1 cellular context compared by ENCODE assay signal in genomic region chr4:155954939-155955338, GRCh38.
A peak's percentile ranks its signal among the peaks of the same experiment; 100 is the strongest.
TF ChIP-seq lines count a peak whose summit lies in the region.

No MANE protein-coding gene starts in this region.

TF ChIP-seq in HepG2, 621 proteins besides CTCF, POLR2A, EP300 and RAD21 (continued from another document):
- TF ChIP-seq PAXIP1 (CRISPR knock-in tag; conservative IDR thresholded peaks at IDR 0.05) (peak; percentile 79), HOMEZ (CRISPR knock-in tag; IDR thresholded peaks at IDR 0.05; ENCODE audit: low read depth) (peak; percentile 64; the same call in 1 of the 2 replicates), NCOR1 (IDR thresholded peaks at IDR 0.05; ENCODE audit: borderline replicate concordance, low read length) (peak; percentile 87; the same call in 1 of the 2 replicates), MAFK (conservative IDR thresholded peaks at IDR 0.05 in 1 of 2, IDR thresholded peaks at IDR 0.05 in 1 of 2; ENCODE audit: low read length in 2 of 2) (peak; percentile 36 to 58; a peak in 3 of 4 replicates), ASH2L (IDR thresholded peaks at IDR 0.05; ENCODE audit: insufficient read length, low read depth, low read length) (peak; percentile 37), FOXA3 (CRISPR knock-in tag; IDR thresholded peaks at IDR 0.05) (peak; percentile 71), SOX13 (IDR thresholded peaks at IDR 0.05) (no peak), SOX13 (CRISPR knock-in tag; conservative IDR thresholded peaks at IDR 0.05 in 1 of 2, IDR thresholded peaks at IDR 0.05 in 1 of 2) (peak in 1 of 2 experiments; percentile 29; a peak in 1 of 4 replicates), CC2D1A (CRISPR knock-in tag; IDR thresholded peaks at IDR 0.05) (no peak), HNF4G (IDR thresholded peaks at IDR 0.05; ENCODE audit: borderline replicate concordance, low read depth, low read length) (peak; percentile 46), HNF4G (CRISPR knock-in tag; IDR thresholded peaks at IDR 0.05; ENCODE audit: borderline replicate concordance, low read depth) (no peak), SMARCE1 (IDR thresholded peaks at IDR 0.05; ENCODE audit: borderline replicate concordance) (peak; percentile 83), GATAD2A (CRISPR knock-in tag; IDR thresholded peaks at IDR 0.05) (peak; percentile 61; the same call in 1 of the 2 replicates), FOXA1 (IDR thresholded peaks at IDR 0.05) (0 out of 2 replicates have a peak, but pooled peaks have one; percentile 14), FOXA1 (CRISPR knock-in tag; IDR thresholded peaks at IDR 0.05) (no peak), ZGPAT (CRISPR knock-in tag; IDR thresholded peaks at IDR 0.05) (peak; percentile 35; the same call in 1 of the 2 replicates), MTF1 (CRISPR knock-in tag; IDR thresholded peaks at IDR 0.05) (no peak), AHDC1 (CRISPR knock-in tag; IDR thresholded peaks at IDR 0.05; ENCODE audit: borderline replicate concordance) (peak; percentile 78; the same call in 1 of the 2 replicates), FOXP1 (IDR thresholded peaks at IDR 0.05) (no peak), FOXP1 (CRISPR knock-in tag; IDR thresholded peaks at IDR 0.05) (peak; percentile 59), MIXL1 (CRISPR knock-in tag; IDR thresholded peaks at IDR 0.05) (peak; percentile 46; the same call in 1 of the 2 replicates), FIP1L1 (IDR thresholded peaks at IDR 0.05; ENCODE audit: borderline replicate concordance, insufficient read depth, low read depth, low read length) (no peak), GABPB1 (CRISPR knock-in tag; IDR thresholded peaks at IDR 0.05) (no peak), ZNF605 (CRISPR knock-in tag; IDR thresholded peaks at IDR 0.05) (no peak), ELF3 (CRISPR knock-in tag; IDR thresholded peaks at IDR 0.05) (peak; percentile 37; the same call in 1 of the 2 replicates), RXRB (CRISPR knock-in tag; IDR thresholded peaks at IDR 0.05; ENCODE audit: borderline replicate concordance) (0 out of 2 replicates have a peak, but pooled peaks have one; percentile 26), MAFF (IDR thresholded peaks at IDR 0.05; ENCODE audit: low read depth, low read length) (peak; percentile 65), SOX5 (CRISPR knock-in tag; IDR thresholded peaks at IDR 0.05; ENCODE audit: borderline replicate concordance) (peak; percentile 70), ARID3A (IDR thresholded peaks at IDR 0.05; ENCODE audit: low read depth, low read length) (peak; percentile 60; the same call in 1 of the 2 replicates), CREB1 (IDR thresholded peaks at IDR 0.05) (no peak), CREB1 (CRISPR knock-in tag; IDR thresholded peaks at IDR 0.05) (peak; percentile 22; the same call in 1 of the 2 replicates), SAP130 (CRISPR knock-in tag; IDR thresholded peaks at IDR 0.05; ENCODE audit: low read depth) (peak; percentile 32; the same call in 1 of the 2 replicates), GABPA (IDR thresholded peaks at IDR 0.05; ENCODE audit: low read depth, low read length) (no peak), GABPA (CRISPR knock-in tag; IDR thresholded peaks at IDR 0.05; ENCODE audit: low read depth) (peak; percentile 43; the same call in 1 of the 2 replicates), HMG20A (CRISPR knock-in tag; IDR thresholded peaks at IDR 0.05; ENCODE audit: borderline replicate concordance) (peak; percentile 16; the same call in 1 of the 2 replicates), ZNF614 (CRISPR knock-in tag; IDR thresholded peaks at IDR 0.05; ENCODE audit: borderline replicate concordance) (0 out of 2 replicates have a peak, but pooled peaks have one; percentile 27), ZNF496 (CRISPR knock-in tag; IDR thresholded peaks at IDR 0.05; ENCODE audit: insufficient replicate concordance) (no peak), POLR2G (IDR thresholded peaks at IDR 0.05; ENCODE audit: low read depth, low read length) (no peak), HNF4A (CRISPR knock-in tag; IDR thresholded peaks at IDR 0.05) (peak; percentile 67), KLF11 (CRISPR knock-in tag; IDR thresholded peaks at IDR 0.05) (no peak)
